Comparison of ENCODE assay signal across 10 cellular contexts in the genomic region with DNA sequence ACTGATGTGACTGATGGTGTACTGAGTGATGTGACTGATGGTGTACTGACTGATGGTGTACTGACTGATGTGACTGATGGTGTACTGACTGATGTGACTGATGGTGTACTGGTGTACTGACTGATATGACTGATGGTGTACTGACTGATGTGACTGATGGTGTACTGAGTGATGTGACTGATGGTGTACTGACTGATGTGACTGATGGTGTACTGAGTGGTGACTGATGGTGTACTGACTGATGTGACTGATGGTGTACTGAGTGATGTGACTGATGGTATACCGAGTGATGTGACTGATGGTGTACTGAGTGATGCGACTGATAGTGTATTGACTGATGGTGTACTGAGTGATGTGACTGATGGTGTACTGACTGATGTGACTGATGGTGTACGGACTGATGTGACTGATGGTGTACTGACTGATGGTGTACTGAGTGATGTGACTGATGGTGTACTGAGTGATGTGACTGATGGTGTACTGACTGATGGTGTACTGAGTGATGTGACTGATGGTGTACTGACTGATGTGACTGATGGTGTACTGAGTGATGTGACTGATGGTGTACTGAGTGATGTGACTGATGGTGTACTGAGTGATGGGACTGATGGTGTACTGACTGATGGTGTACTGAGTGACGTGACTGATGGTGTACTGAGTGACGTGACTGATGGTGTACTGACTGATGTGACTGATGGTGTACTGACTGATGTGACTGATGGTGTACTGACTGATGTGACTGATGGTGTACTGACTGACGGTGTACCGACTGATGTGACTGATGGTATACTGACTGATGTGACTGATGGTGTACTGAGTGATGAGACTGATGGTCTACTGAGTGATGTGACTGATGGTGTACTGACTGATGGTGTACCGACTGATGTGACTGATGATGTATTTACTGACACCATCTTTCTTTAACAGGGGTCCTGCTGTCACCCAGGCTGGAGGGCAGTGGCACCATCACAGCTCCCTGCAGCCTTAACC. TPM values are rescaled to one million over a fixed set of nuclear protein-coding genes. Genes with fewer than 3 reads are reported as not detected.
DNase-seq lines count a peak whose midpoint lies in the region; ATAC-seq, FAIRE-seq and TF ChIP-seq lines count a peak whose summit lies in the region.
"Not testable (repeated sequence)": the region's sequence is repeated elsewhere in the genome, so short reads cannot be mapped to it uniquely, and the experiment has no call there.
"Had no signal": no experiment of that assay in that cellular context is flagged by ENCODE, and none has a peak within 500 bp of the region (broad histone marks: within the 10 kb centered on the region; RNA-seq: fewer than 3 reads in every experiment).

No MANE protein-coding gene starts in this region.

- not testable (repeated sequence) for H3K4me3 ChIP-seq in CD8-positive, alpha-beta memory T cell (ENCODE audit: low read length); astrocyte (ENCODE audit: insufficient read depth, low read depth, low read length)

- peaks cover 33 to 68% (median 65%) of the 10 kb centered on the region in 3 donors for H3K4me1 Mint-ChIP-seq in CD8-positive, alpha-beta memory T cell
- not testable (repeated sequence) for H3K4me1 Mint-ChIP-seq in activated T-cell treated with anti-CD3 and anti-CD28 coated beads, Interleukin-2, amount 50 U/mL, for 72 hours (ENCODE audit: low read depth); astrocyte (ENCODE audit: low read depth, unreplicated experiment); endothelial cell (ENCODE audit: unreplicated experiment)
- peaks cover 51 to 62% of the 10 kb centered on the region in 2 donors for H3K4me1 Mint-ChIP-seq in natural killer cell
- H3K4me1 Mint-ChIP-seq in stimulated activated effector memory CD8-positive, alpha-beta T cell treated with anti-CD3 and anti-CD28 coated beads, Interleukin-12 subunit alpha, Interleukin-12 subunit beta, amount 100 ng/mL, for 72 hours = peaks cover 46% of the 10 kb centered on the region

- peaks cover 98% of the 10 kb centered on the region for H4K20me1 ChIP-seq in astrocyte (ENCODE audit: insufficient read depth, low read length)

- not testable (repeated sequence) for H3K27me3 Mint-ChIP-seq in CD8-positive, alpha-beta memory T cell; activated T-cell treated with anti-CD3 and anti-CD28 coated beads, Interleukin-2, amount 50 U/mL, for 72 hours (ENCODE audit: low read depth); astrocyte (ENCODE audit: low read depth, unreplicated experiment); endothelial cell (ENCODE audit: unreplicated experiment); natural killer cell (ENCODE audit: low read depth in 2 of 2)

- H3K9ac ChIP-seq in astrocyte (ENCODE audit: low read length) = not testable (repeated sequence)

- not testable (repeated sequence) for DNase-seq in CD8-positive, alpha-beta memory T cell; RWPE1 (ENCODE audit: low spot score); activated T-cell treated with anti-CD3 and anti-CD28 coated beads, Interleukin-2, amount 50 U/mL, for 72 hours; astrocyte (ENCODE audit: low read depth); endothelial cell (ENCODE audit: low spot score); natural killer cell; stimulated activated effector memory CD8-positive, alpha-beta T cell treated with anti-CD3 and anti-CD28 coated beads, Interleukin-12 subunit alpha, Interleukin-12 subunit beta, amount 100 ng/mL, for 72 hours (ENCODE audit: low spot score in 2 of 2)

- H3K27me3 ChIP-seq in CD8-positive, alpha-beta memory T cell (ENCODE audit: insufficient read depth, low read length, poor library complexity, severe bottlenecking); astrocyte (ENCODE audit: insufficient read depth, low read length): not testable (repeated sequence)

- H3K9me3 ChIP-seq in CD8-positive, alpha-beta memory T cell (ENCODE audit: low read length); astrocyte (ENCODE audit: insufficient read depth, low read depth, low read length): not testable (repeated sequence)

- not testable (repeated sequence) for H3K4me2 ChIP-seq in astrocyte (ENCODE audit: low read length)

- FAIRE-seq in astrocyte (lab: Jason Lieb, UNC) = not testable (repeated sequence)

- CTCF ChIA-PET in CD8-positive, alpha-beta memory T cell (lab: Charles Lee) = interaction anchor here (1.5 kb wide), 1 partner anchor 23 kb away, joined by 5 read pairs; no protein-coding TSS in a partner anchor
- CTCF ChIA-PET in RWPE1 (lab: Yijun Ruan, JAX) = not testable (repeated sequence)

- H3K27ac Mint-ChIP-seq in CD8-positive, alpha-beta memory T cell = peak overlapping the region in 7 of 8 donors; percentile 3 to 78 (median 68)
- H3K27ac Mint-ChIP-seq in activated T-cell treated with anti-CD3 and anti-CD28 coated beads, Interleukin-2, amount 50 U/mL, for 72 hours = peak overlapping the region; percentile 13
- not testable (repeated sequence) for H3K27ac Mint-ChIP-seq in astrocyte (ENCODE audit: unreplicated experiment); endothelial cell (ENCODE audit: unreplicated experiment)
- peak overlapping the region; percentile 48 to 100 for H3K27ac Mint-ChIP-seq in natural killer cell
- H3K27ac Mint-ChIP-seq in stimulated activated effector memory CD8-positive, alpha-beta T cell treated with anti-CD3 and anti-CD28 coated beads, Interleukin-12 subunit alpha, Interleukin-12 subunit beta, amount 100 ng/mL, for 72 hours = peak overlapping the region; percentile 53

- not testable (repeated sequence) for H3K27ac ChIP-seq in CD8-positive, alpha-beta memory T cell (ENCODE audit: low read depth, low read length); astrocyte (ENCODE audit: low read depth, low read length)
- H3K27ac ChIP-seq in RWPE1 = peak overlapping the region; percentile 48

- H3K4me1 ChIP-seq in CD8-positive, alpha-beta memory T cell (ENCODE audit: insufficient read depth, low read length); astrocyte (ENCODE audit: insufficient read depth, low read length): not testable (repeated sequence)

- not testable (repeated sequence) for H2AFZ ChIP-seq in astrocyte (ENCODE audit: low read depth, low read length)

- not testable (repeated sequence) for ATAC-seq in activated T-cell treated with anti-CD3 and anti-CD28 coated beads, Interleukin-2, amount 50 U/mL, for 72 hours (replicated peaks in 1 of 2); natural killer cell; stimulated activated effector memory CD8-positive, alpha-beta T cell treated with anti-CD3 and anti-CD28 coated beads, Interleukin-12 subunit alpha, Interleukin-12 subunit beta, amount 100 ng/mL, for 72 hours

- peaks cover 78% of the 10 kb centered on the region for H3K36me3 ChIP-seq in CD8-positive, alpha-beta memory T cell (ENCODE audit: insufficient read depth, low read length)
- H3K36me3 ChIP-seq in astrocyte (ENCODE audit: insufficient read depth, low read length) = peaks cover 82% of the 10 kb centered on the region

- intact Hi-C loops in natural killer cell (cut with micrococcal nuclease) = loop anchor here (10.0 kb wide), 1 partner anchor 55 kb away; no protein-coding TSS in a partner anchor

- peaks cover 9 to 94% (median 38%) of the 10 kb centered on the region in 3 donors for H3K36me3 Mint-ChIP-seq in CD8-positive, alpha-beta memory T cell
- peaks cover 43 to 68% of the 10 kb centered on the region in 2 donors for H3K36me3 Mint-ChIP-seq in activated T-cell treated with anti-CD3 and anti-CD28 coated beads, Interleukin-2, amount 50 U/mL, for 72 hours (ENCODE audit: insufficient read depth in 2 of 2)
- H3K36me3 Mint-ChIP-seq in astrocyte (ENCODE audit: low read depth, unreplicated experiment) = peaks cover 13% of the 10 kb centered on the region
- peaks cover 76% of the 10 kb centered on the region for H3K36me3 Mint-ChIP-seq in endothelial cell (ENCODE audit: low read depth, unreplicated experiment)
- peaks cover 29% of the 10 kb centered on the region for H3K36me3 Mint-ChIP-seq in natural killer cell
- peaks cover 99% of the 10 kb centered on the region for H3K36me3 Mint-ChIP-seq in stimulated activated effector memory CD8-positive, alpha-beta T cell treated with anti-CD3 and anti-CD28 coated beads, Interleukin-12 subunit alpha, Interleukin-12 subunit beta, amount 100 ng/mL, for 72 hours

- not testable (repeated sequence) for H3K4me3 Mint-ChIP-seq in CD8-positive, alpha-beta memory T cell; activated T-cell treated with anti-CD3 and anti-CD28 coated beads, Interleukin-2, amount 50 U/mL, for 72 hours; natural killer cell; stimulated activated effector memory CD8-positive, alpha-beta T cell treated with anti-CD3 and anti-CD28 coated beads, Interleukin-12 subunit alpha, Interleukin-12 subunit beta, amount 100 ng/mL, for 72 hours
- H3K4me3 Mint-ChIP-seq in astrocyte (ENCODE audit: unreplicated experiment) (peak overlapping the region; percentile 23), endothelial cell (ENCODE audit: unreplicated experiment) (peak overlapping the region; percentile 61)

- peaks cover 100% of the 10 kb centered on the region for H3K79me2 ChIP-seq in astrocyte (ENCODE audit: insufficient read depth, low read length)

- TF ChIP-seq CTCF in RWPE1 (conservative IDR thresholded peaks at IDR 0.05; ENCODE audit: low read depth); astrocyte (IDR thresholded peaks at IDR 0.05; ENCODE audit: insufficient read depth, low read depth, low read length); endothelial cell (IDR thresholded peaks at IDR 0.05; ENCODE audit: unreplicated experiment); natural killer cell (IDR thresholded peaks at IDR 0.05): not testable (repeated sequence)

- POLR2A ChIA-PET in CD8-positive, alpha-beta memory T cell (lab: Charles Lee); RWPE1 (lab: Yijun Ruan, JAX; ENCODE audit: low non-redundant PET): not testable (repeated sequence)

- not testable (repeated sequence) for H3K9me3 Mint-ChIP-seq in CD8-positive, alpha-beta memory T cell; activated T-cell treated with anti-CD3 and anti-CD28 coated beads, Interleukin-2, amount 50 U/mL, for 72 hours; astrocyte (ENCODE audit: unreplicated experiment); endothelial cell (ENCODE audit: unreplicated experiment); natural killer cell; stimulated activated effector memory CD8-positive, alpha-beta T cell treated with anti-CD3 and anti-CD28 coated beads, Interleukin-12 subunit alpha, Interleukin-12 subunit beta, amount 100 ng/mL, for 72 hours

RNA-seq across cellular contexts. Expression of a gene that starts 13.2 kb away (rescaled TPM):
- total RNA-seq in CD8-positive, alpha-beta memory T cell = 100 to 1,000 TPM; 129 to 141 TPM
- polyA plus RNA-seq in CD8-positive, alpha-beta memory T cell = 74.6 TPM
- 100 to 1,000 TPM; 166 to 170 TPM for total RNA-seq in activated T-cell treated with anti-CD3 and anti-CD28 coated beads, Interleukin-2, amount 50 U/mL, for 72 hours
- total RNA-seq in astrocyte = 146 and 153 TPM in 2 replicates
- 149 TPM for total RNA-seq in endothelial cell (ENCODE audit: unreplicated experiment)
- 100 to 1,000 TPM; 423 to 475 (median 468) TPM for total RNA-seq in natural killer cell

RNA-seq across cellular contexts. Expression of a gene that starts 31.4 kb away (rescaled TPM):
- 10 to 100 TPM; 27.5 to 31.8 TPM for total RNA-seq in CD8-positive, alpha-beta memory T cell
- 3.3 TPM for polyA plus RNA-seq in CD8-positive, alpha-beta memory T cell
- total RNA-seq in activated T-cell treated with anti-CD3 and anti-CD28 coated beads, Interleukin-2, amount 50 U/mL, for 72 hours = 10 to 100 TPM; 42.8 to 74.5 TPM
- total RNA-seq in astrocyte = 292 and 385 TPM in 2 replicates
- total RNA-seq in endothelial cell (ENCODE audit: unreplicated experiment) = 76.2 TPM
- total RNA-seq in natural killer cell = 100 to 1,000 TPM; 172 to 365 (median 296) TPM

RNA-seq across cellular contexts. Expression of a gene that starts 47.6 kb away (rescaled TPM):
- 10 to 100 TPM; 69.8 to 77.6 TPM for total RNA-seq in CD8-positive, alpha-beta memory T cell
- polyA plus RNA-seq in CD8-positive, alpha-beta memory T cell = 39.2 TPM
- total RNA-seq in activated T-cell treated with anti-CD3 and anti-CD28 coated beads, Interleukin-2, amount 50 U/mL, for 72 hours = 10 to 100 TPM; 76.9 to 78.8 TPM
- total RNA-seq in astrocyte (19.9 and 20.4 TPM in 2 replicates), endothelial cell (ENCODE audit: unreplicated experiment) (37.2 TPM), natural killer cell (10 to 100 TPM; 69.7 to 79.2 (median 75.1) TPM)

RNA-seq across cellular contexts. Expression of a gene that starts 57.1 kb away (rescaled TPM):
- 100 to 1,000 TPM; 186 to 190 TPM for total RNA-seq in CD8-positive, alpha-beta memory T cell
- polyA plus RNA-seq in CD8-positive, alpha-beta memory T cell = 193 TPM
- total RNA-seq in activated T-cell treated with anti-CD3 and anti-CD28 coated beads, Interleukin-2, amount 50 U/mL, for 72 hours = 1,000 to 10,000 TPM in 1 of 2 donors, 100 to 1,000 TPM in 1; 845 to 1,007 TPM
- total RNA-seq in astrocyte (0.18 and 0.24 TPM in 2 replicates), endothelial cell (ENCODE audit: unreplicated experiment) (not detected), natural killer cell (100 to 1,000 TPM; 464 to 564 (median 522) TPM)
- total RNA-seq: A673, NCI-H460, SK-MEL-5 had no signal
